ENCODE assay signal across 9 cellular contexts in genomic region chr5:148746826-148747535, GRCh38.
DNase-seq lines count a peak whose midpoint lies in the region; ATAC-seq and TF ChIP-seq lines count a peak whose summit lies in the region.
"Had no signal": no experiment of that assay in that cellular context is flagged by ENCODE, and none has a peak within 500 bp of the region (broad histone marks: within the 10 kb centered on the region; RNA-seq: fewer than 3 reads in every experiment).

No MANE protein-coding gene starts in this region.

- TF ChIP-seq CTCF in neutrophil (IDR thresholded peaks at IDR 0.05) (no peak), uterus (IDR thresholded peaks at IDR 0.05) (no peak)

- H3K9me3 ChIP-seq in neutrophil (no peaks in the 10 kb centered on the region), uterus (no peaks in the 10 kb centered on the region)

- intact Hi-C loops in uterus (cut with DNase I; ENCODE audit: low total_unique reads) = no loop called here

- no peaks in the 10 kb centered on the region for H3K27me3 ChIP-seq in neutrophil
- no peaks in the 10 kb centered on the region for H3K27me3 ChIP-seq in uterus

- ATAC-seq in GM19025 (IDR thresholded peaks at IDR 0.05; ENCODE audit: low read depth, unreplicated experiment) (peak; percentile 76), HG02840 (IDR thresholded peaks at IDR 0.05; ENCODE audit: low FRiP score, unreplicated experiment) (peak; percentile 90)
- ATAC-seq: activated CD8-positive, alpha-beta T cell treated with anti-CD3 and anti-CD28 coated beads for 36 hours had no signal

- peaks cover 52 to 58% of the 10 kb centered on the region in 2 experiments for H3K4me1 ChIP-seq in neutrophil (ENCODE audit: control insufficient read depth in 1 of 2, insufficient read depth in 1 of 2, low read depth in 1 of 2, low read length in 1 of 2)
- no peaks in the 10 kb centered on the region for H3K4me1 ChIP-seq in uterus

- DNase-seq in MV-4-11 (lab: John Stamatoyannopoulos, UW) (peak; percentile 98), NCI-H526 (lab: John Stamatoyannopoulos, UW) (no peak), uterus (no peak)
- DNase-seq in stimulated activated CD8-positive, alpha-beta memory T cell treated with anti-CD3 and anti-CD28 coated beads, Interleukin-4, amount 100 ng/mL, for 48 hours = no peak
- DNase-seq in activated CD8-positive, alpha-beta memory T cell treated with anti-CD3 and anti-CD28 coated beads, Interleukin-2, amount 50 U/mL, for 4 hours = no peak
- DNase-seq: activated CD8-positive, alpha-beta T cell treated with anti-CD3 and anti-CD28 coated beads for 36 hours had no signal

- no peaks in the 10 kb centered on the region for H3K36me3 ChIP-seq in neutrophil
- no peaks in the 10 kb centered on the region for H3K36me3 ChIP-seq in uterus

- no peak overlapping the region for H3K4me3 ChIP-seq in neutrophil (ENCODE audit: low read depth in 1 of 2, low read length in 1 of 2)
- no peak overlapping the region for H3K4me3 ChIP-seq in uterus

- TF ChIP-seq POLR2A in uterus (IDR thresholded peaks at IDR 0.05) = no peak

- H3K27ac ChIP-seq in neutrophil (peak overlapping the region; percentile 78), uterus (no peak overlapping the region)
